Comparison of ENCODE assay signal across 9 cellular contexts in genomic region chr5:81787843-81788242, GRCh38. TPM values are rescaled to one million over a fixed set of nuclear protein-coding genes. Genes with fewer than 3 reads are reported as not detected.
DNase-seq lines count a peak whose midpoint lies in the region; ATAC-seq and TF ChIP-seq lines count a peak whose summit lies in the region.
"Had no signal": no experiment of that assay in that cellular context is flagged by ENCODE, and none has a peak within 500 bp of the region (broad histone marks: within the 10 kb centered on the region; RNA-seq: fewer than 3 reads in every experiment).

No MANE protein-coding gene starts in this region.

- no peak overlapping the region for H3K4me3 Mint-ChIP-seq in progenitor cell of endocrine pancreas (ENCODE audit: low read depth)
- H3K4me3 Mint-ChIP-seq: activated naive CD8-positive, alpha-beta T cell treated with anti-CD3 and anti-CD28 coated beads, Interleukin-2, amount 10 ng/mL, durations not matched to agents 7 days and 5 days had no signal

- no peak overlapping the region for H3K4me2 ChIP-seq in OCI-LY3 (ENCODE audit: low read length)

- no peaks in the 10 kb centered on the region for H3K27me3 ChIP-seq in OCI-LY3 (ENCODE audit: low read depth, low read length)

- no peak overlapping the region for H3K27ac ChIP-seq in OCI-LY3 (ENCODE audit: low read length)

- no peaks in the 10 kb centered on the region for H3K9me3 Mint-ChIP-seq in progenitor cell of endocrine pancreas (ENCODE audit: low read depth)
- H3K9me3 Mint-ChIP-seq: activated naive CD8-positive, alpha-beta T cell treated with anti-CD3 and anti-CD28 coated beads, Interleukin-2, amount 10 ng/mL, durations not matched to agents 7 days and 5 days had no signal

- peak overlapping the region; percentile 54 for H3K27ac Mint-ChIP-seq in progenitor cell of endocrine pancreas
- H3K27ac Mint-ChIP-seq: activated naive CD8-positive, alpha-beta T cell treated with anti-CD3 and anti-CD28 coated beads, Interleukin-2, amount 10 ng/mL, durations not matched to agents 7 days and 5 days had no signal

- no peaks in the 10 kb centered on the region for H3K9me3 ChIP-seq in OCI-LY3 (ENCODE audit: insufficient read depth, low read length)

- H3K36me3 ChIP-seq in OCI-LY3 (replicated peaks; ENCODE audit: low read depth, low read length): no peaks in the 10 kb centered on the region

- TF ChIP-seq CTCF in OCI-LY3 (IDR thresholded peaks at IDR 0.05; ENCODE audit: low read depth, low read length) (no peak), fibroblast of the aortic adventitia (IDR thresholded peaks at IDR 0.05; ENCODE audit: insufficient read depth, low read length) (no peak), progenitor cell of endocrine pancreas (IDR thresholded peaks at IDR 0.05; ENCODE audit: unreplicated experiment) (no peak), GM10266 (IDR thresholded peaks at IDR 0.05; ENCODE audit: control insufficient read depth, insufficient read depth, low read depth, missing control alignments) (no peak)

- H3K27me3 Mint-ChIP-seq in progenitor cell of endocrine pancreas: no peaks in the 10 kb centered on the region
- H3K27me3 Mint-ChIP-seq: activated naive CD8-positive, alpha-beta T cell treated with anti-CD3 and anti-CD28 coated beads, Interleukin-2, amount 10 ng/mL, durations not matched to agents 7 days and 5 days had no signal

- H2AFZ ChIP-seq in OCI-LY3 (ENCODE audit: low read depth, low read length): peak overlapping the region; percentile 45; the same call in 1 of the 2 replicates

- no peaks in the 10 kb centered on the region for H3K36me3 Mint-ChIP-seq in progenitor cell of endocrine pancreas (ENCODE audit: insufficient read depth)

- no peaks in the 10 kb centered on the region for H3K79me2 ChIP-seq in OCI-LY3 (ENCODE audit: low read length)

- H3K4me3 ChIP-seq in OCI-LY3 (ENCODE audit: low read length) (no peak overlapping the region), fibroblast of the aortic adventitia (ENCODE audit: low read depth, low read length) (no peak overlapping the region)

- DNase-seq in ELF-1 (ENCODE audit: low read depth, low spot score) (peak; percentile 30), fibroblast of the aortic adventitia (ENCODE audit: low read depth) (peak; percentile 92), progenitor cell of endocrine pancreas (ENCODE audit: low spot score, unreplicated experiment) (no peak), GM10266 (ENCODE audit: extremely low spot score) (no peak), NCI-H128 (lab: John Stamatoyannopoulos, UW; ENCODE audit: unreplicated experiment) (no peak)
- DNase-seq in activated CD4-positive, alpha-beta T cell treated with anti-CD3 and anti-CD28 coated beads for 48 hours: no peak
- DNase-seq: activated naive CD8-positive, alpha-beta T cell treated with anti-CD3 and anti-CD28 coated beads, Interleukin-2, amount 10 ng/mL, durations not matched to agents 7 days and 5 days had no signal

- no peak for ATAC-seq in HG02938 (IDR thresholded peaks at IDR 0.05; ENCODE audit: unreplicated experiment)

- no peak overlapping the region for H3K9ac ChIP-seq in OCI-LY3 (ENCODE audit: low read length)

- peaks cover 14% of the 10 kb centered on the region for H3K4me1 Mint-ChIP-seq in progenitor cell of endocrine pancreas (ENCODE audit: low read depth)

- H4K20me1 ChIP-seq in OCI-LY3 (ENCODE audit: insufficient read depth, low read length): no peaks in the 10 kb centered on the region

- peaks cover 4% of the 10 kb centered on the region; the same call in 1 of the 2 replicates for H3K4me1 ChIP-seq in OCI-LY3 (ENCODE audit: low read length)

RNA-seq across cellular contexts. Expression of gene SSBP2, which starts 36.9 kb away (rescaled TPM):
- total RNA-seq in fibroblast of the aortic adventitia (ENCODE audit: low replicate concordance): 11.3 and 34.3 TPM in 2 replicates
- 66.6 and 68.9 TPM in 2 replicates for total RNA-seq in progenitor cell of endocrine pancreas

Comparison
In these comparisons a context has a peak if more than half of its experiments do, and no peak if none do; other contexts are left out.
1. DNase-seq: peak in ELF-1 (single experiment) and fibroblast of the aortic adventitia (single experiment); none in progenitor cell of endocrine pancreas (single experiment), GM10266 (single experiment), activated CD4-positive, alpha-beta T cell treated with anti-CD3 and anti-CD28 coated beads for 48 hours (single experiment) and NCI-H128 (single experiment).